Comparison of ENCODE assay signal across 2 cellular contexts in the genomic region with DNA sequence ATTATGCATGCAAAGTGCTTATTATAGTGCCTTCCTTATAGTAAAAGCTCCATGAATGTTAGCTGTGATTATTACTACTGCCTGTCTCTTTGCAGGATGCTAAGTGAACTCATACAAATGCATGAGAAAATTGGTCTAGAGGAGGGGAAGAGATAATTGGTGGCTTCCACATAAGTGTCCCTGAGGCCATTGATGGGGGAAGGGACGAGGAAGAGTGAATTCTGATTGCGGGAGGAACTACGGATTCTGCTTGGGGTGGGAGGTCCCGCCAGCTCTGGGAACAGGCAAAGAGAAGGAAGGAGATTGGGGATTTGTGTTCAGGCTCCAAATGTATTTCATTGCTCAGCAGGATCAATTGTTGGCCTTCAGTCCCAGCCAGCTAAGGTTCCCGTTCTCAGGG.
A peak's percentile ranks its signal among the peaks of the same experiment; 100 is the strongest.
TF ChIP-seq lines count a peak whose summit lies in the region.

No MANE protein-coding gene starts in this region.

TF ChIP-seq in H1, 55 proteins besides CTCF, POLR2A, EP300 and RAD21 (continued from another document):
- TF ChIP-seq, protein P1, sequence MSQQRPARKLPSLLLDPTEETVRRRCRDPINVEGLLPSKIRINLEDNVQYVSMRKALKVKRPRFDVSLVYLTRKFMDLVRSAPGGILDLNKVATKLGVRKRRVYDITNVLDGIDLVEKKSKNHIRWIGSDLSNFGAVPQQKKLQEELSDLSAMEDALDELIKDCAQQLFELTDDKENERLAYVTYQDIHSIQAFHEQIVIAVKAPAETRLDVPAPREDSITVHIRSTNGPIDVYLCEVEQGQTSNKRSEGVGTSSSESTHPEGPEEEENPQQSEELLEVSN (IDR thresholded peaks at IDR 0.05), result no peak
- TF ChIP-seq TAF1 (IDR thresholded peaks at IDR 0.05; ENCODE audit: low read depth, low read length) (no peak), TCF12 (IDR thresholded peaks at IDR 0.05; ENCODE audit: low read depth, low read length) (no peak), SIRT6 (IDR thresholded peaks at IDR 0.05; ENCODE audit: low read length) (no peak), SP1 (IDR thresholded peaks at IDR 0.05; ENCODE audit: low read depth, low read length) (no peak), GTF2F1 (IDR thresholded peaks at IDR 0.05; ENCODE audit: borderline replicate concordance, low read depth, low read length) (no peak)

TF ChIP-seq in neural cell, 6 proteins besides CTCF, POLR2A, EP300 and RAD21 (continued from another document):
- TF ChIP-seq, protein P2, sequence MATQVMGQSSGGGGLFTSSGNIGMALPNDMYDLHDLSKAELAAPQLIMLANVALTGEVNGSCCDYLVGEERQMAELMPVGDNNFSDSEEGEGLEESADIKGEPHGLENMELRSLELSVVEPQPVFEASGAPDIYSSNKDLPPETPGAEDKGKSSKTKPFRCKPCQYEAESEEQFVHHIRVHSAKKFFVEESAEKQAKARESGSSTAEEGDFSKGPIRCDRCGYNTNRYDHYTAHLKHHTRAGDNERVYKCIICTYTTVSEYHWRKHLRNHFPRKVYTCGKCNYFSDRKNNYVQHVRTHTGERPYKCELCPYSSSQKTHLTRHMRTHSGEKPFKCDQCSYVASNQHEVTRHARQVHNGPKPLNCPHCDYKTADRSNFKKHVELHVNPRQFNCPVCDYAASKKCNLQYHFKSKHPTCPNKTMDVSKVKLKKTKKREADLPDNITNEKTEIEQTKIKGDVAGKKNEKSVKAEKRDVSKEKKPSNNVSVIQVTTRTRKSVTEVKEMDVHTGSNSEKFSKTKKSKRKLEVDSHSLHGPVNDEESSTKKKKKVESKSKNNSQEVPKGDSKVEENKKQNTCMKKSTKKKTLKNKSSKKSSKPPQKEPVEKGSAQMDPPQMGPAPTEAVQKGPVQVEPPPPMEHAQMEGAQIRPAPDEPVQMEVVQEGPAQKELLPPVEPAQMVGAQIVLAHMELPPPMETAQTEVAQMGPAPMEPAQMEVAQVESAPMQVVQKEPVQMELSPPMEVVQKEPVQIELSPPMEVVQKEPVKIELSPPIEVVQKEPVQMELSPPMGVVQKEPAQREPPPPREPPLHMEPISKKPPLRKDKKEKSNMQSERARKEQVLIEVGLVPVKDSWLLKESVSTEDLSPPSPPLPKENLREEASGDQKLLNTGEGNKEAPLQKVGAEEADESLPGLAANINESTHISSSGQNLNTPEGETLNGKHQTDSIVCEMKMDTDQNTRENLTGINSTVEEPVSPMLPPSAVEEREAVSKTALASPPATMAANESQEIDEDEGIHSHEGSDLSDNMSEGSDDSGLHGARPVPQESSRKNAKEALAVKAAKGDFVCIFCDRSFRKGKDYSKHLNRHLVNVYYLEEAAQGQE (IDR thresholded peaks at IDR 0.05; ENCODE audit: borderline replicate concordance), result no peak
- peak; percentile 35 for TF ChIP-seq POLR2AphosphoS5 (IDR thresholded peaks at IDR 0.05)
TF ChIP-seq in neural cell: peak in this region for 1.
